Comparison of ENCODE assay signal across 1 cellular context in genomic region chr9:38335686-38336085, GRCh38.
TF ChIP-seq lines count a peak whose summit lies in the region.

No MANE protein-coding gene starts in this region.

TF ChIP-seq in GM23338, 12 proteins besides CTCF, POLR2A, EP300 and RAD21 (continued from another document):
- TF ChIP-seq, protein P1, sequence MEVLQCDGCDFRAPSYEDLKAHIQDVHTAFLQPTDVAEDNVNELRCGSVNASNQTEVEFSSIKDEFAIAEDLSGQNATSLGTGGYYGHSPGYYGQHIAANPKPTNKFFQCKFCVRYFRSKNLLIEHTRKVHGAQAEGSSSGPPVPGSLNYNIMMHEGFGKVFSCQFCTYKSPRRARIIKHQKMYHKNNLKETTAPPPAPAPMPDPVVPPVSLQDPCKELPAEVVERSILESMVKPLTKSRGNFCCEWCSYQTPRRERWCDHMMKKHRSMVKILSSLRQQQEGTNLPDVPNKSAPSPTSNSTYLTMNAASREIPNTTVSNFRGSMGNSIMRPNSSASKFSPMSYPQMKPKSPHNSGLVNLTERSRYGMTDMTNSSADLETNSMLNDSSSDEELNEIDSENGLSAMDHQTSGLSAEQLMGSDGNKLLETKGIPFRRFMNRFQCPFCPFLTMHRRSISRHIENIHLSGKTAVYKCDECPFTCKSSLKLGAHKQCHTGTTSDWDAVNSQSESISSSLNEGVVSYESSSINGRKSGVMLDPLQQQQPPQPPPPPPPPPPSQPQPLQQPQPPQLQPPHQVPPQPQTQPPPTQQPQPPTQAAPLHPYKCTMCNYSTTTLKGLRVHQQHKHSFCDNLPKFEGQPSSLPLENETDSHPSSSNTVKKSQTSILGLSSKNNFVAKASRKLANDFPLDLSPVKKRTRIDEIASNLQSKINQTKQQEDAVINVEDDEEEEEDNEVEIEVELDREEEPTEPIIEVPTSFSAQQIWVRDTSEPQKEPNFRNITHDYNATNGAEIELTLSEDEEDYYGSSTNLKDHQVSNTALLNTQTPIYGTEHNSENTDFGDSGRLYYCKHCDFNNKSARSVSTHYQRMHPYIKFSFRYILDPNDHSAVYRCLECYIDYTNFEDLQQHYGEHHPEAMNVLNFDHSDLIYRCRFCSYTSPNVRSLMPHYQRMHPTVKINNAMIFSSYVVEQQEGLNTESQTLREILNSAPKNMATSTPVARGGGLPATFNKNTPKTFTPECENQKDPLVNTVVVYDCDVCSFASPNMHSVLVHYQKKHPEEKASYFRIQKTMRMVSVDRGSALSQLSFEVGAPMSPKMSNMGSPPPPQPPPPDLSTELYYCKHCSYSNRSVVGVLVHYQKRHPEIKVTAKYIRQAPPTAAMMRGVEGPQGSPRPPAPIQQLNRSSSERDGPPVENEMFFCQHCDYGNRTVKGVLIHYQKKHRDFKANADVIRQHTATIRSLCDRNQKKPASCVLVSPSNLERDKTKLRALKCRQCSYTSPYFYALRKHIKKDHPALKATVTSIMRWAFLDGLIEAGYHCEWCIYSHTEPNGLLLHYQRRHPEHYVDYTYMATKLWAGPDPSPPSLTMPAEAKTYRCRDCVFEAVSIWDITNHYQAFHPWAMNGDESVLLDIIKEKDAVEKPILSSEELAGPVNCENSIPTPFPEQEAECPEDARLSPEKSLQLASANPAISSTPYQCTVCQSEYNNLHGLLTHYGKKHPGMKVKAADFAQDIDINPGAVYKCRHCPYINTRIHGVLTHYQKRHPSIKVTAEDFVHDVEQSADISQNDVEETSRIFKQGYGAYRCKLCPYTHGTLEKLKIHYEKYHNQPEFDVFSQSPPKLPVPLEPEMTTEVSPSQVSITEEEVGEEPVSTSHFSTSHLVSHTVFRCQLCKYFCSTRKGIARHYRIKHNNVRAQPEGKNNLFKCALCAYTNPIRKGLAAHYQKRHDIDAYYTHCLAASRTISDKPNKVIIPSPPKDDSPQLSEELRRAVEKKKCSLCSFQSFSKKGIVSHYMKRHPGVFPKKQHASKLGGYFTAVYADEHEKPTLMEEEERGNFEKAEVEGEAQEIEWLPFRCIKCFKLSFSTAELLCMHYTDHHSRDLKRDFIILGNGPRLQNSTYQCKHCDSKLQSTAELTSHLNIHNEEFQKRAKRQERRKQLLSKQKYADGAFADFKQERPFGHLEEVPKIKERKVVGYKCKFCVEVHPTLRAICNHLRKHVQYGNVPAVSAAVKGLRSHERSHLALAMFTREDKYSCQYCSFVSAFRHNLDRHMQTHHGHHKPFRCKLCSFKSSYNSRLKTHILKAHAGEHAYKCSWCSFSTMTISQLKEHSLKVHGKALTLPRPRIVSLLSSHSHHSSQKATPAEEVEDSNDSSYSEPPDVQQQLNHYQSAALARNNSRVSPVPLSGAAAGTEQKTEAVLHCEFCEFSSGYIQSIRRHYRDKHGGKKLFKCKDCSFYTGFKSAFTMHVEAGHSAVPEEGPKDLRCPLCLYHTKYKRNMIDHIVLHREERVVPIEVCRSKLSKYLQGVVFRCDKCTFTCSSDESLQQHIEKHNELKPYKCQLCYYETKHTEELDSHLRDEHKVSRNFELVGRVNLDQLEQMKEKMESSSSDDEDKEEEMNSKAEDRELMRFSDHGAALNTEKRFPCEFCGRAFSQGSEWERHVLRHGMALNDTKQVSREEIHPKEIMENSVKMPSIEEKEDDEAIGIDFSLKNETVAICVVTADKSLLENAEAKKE (CRISPR knock-in tag; IDR thresholded peaks at IDR 0.05), result no peak
